Comparison of ENCODE assay signal across 9 cellular contexts in the genomic region with DNA sequence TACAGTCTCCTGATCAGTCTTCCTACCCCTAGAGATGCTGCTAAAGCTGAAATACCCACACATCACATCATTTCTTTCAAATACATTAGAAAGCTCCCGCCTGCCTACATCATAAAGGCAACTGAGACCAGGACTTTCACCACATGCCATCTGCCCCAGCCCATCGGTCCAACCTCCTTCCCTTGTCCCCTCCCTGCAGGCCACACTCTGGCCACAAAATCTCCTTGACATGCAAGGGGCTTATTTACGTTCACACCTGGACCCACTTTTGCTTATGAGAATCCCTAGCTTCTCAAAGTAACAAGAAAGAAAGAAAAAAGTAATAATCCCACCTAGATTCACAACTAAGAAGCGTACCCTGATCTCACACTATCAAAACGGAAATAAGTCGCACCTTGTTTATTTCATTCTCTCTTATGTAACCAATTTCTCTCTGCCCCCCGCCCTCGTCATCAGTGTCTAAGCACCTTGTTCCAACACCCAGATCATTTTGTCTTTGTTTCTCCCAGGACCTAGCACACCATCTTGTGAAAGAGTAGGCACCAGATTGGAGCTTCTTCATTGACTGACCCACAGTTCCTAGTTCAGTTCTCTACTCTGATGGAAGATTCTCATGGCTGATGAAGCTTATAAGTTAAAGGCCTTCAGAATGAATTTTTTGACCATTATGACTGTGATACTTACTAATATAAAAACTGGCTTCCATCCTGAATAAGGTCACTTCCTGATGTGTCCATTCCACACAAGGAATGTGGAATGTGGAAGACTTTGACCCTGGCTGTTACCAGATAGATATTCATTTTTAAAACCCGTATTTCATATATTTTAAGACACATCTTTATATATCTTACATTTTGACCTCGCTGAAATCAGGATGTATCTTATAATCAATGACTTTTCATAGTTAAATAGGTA. TPM values are rescaled to one million over a fixed set of nuclear protein-coding genes. Genes with fewer than 3 reads are reported as not detected.
A peak's percentile ranks its signal among the peaks of the same experiment; 100 is the strongest.
DNase-seq lines count a peak whose midpoint lies in the region; ATAC-seq and TF ChIP-seq lines count a peak whose summit lies in the region.
"Had no signal": no experiment of that assay in that cellular context is flagged by ENCODE, and none has a peak within 500 bp of the region (broad histone marks: within the 10 kb centered on the region; RNA-seq: fewer than 3 reads in every experiment).

No MANE protein-coding gene starts in this region.

- no TSS peak for BruUV-seq in IMR-90 (replicated peaks; lab: Mats Ljungman, UMichigan)

- peak overlapping the region; percentile 2 for H3K14ac ChIP-seq in IMR-90 (replicated peaks; ENCODE audit: low read depth, low read length)

- H4K91ac ChIP-seq in IMR-90 (ENCODE audit: insufficient read depth, low read depth, low read length), result peak overlapping the region; percentile 53

- H3K4me2 ChIP-seq in IMR-90 (ENCODE audit: low read depth, low read length), result peak overlapping the region; percentile 41

- CTCF ChIA-PET in IMR-90 (lab: Yijun Ruan, JAX), result interaction anchor here (0.8 to 1.2 kb wide), 2 partner anchors 10 to 19 kb away, joined by 3 to 4 read pairs; no protein-coding TSS in a partner anchor

- POLR2A ChIA-PET in IMR-90 (lab: Charles Lee; ENCODE audit: unreplicated experiment), result interaction anchor here (0.6 kb wide), 1 partner anchor 1869 kb away, joined by 4 read pairs; no protein-coding TSS in a partner anchor

- intact Hi-C loops in IMR-90 (cut with micrococcal nuclease), result no loop called here
- intact Hi-C loops in left lung (cut with DNase I), result no loop called here

- H3K36me3 Mint-ChIP-seq in activated naive CD8-positive, alpha-beta T cell treated with anti-CD3 and anti-CD28 coated beads, Interleukin-2, amount 50 U/mL, for 24 hours (ENCODE audit: low read depth), result peaks cover 32% of the 10 kb centered on the region

- H2BK15ac ChIP-seq in IMR-90 (ENCODE audit: low read depth, low read length), result 0 out of 3 replicates have a peak overlapping the region, but pooled peaks have one; percentile 3

- no peak overlapping the region for H3K4me3 ChIP-seq in IMR-90 (ENCODE audit: insufficient read depth, low read depth, low read length)
- no peak overlapping the region for H3K4me3 ChIP-seq in left lung

- H3K27me3 Mint-ChIP-seq in activated naive CD8-positive, alpha-beta T cell treated with anti-CD3 and anti-CD28 coated beads, Interleukin-2, amount 50 U/mL, for 24 hours, result no peaks in the 10 kb centered on the region

- H3K9me3 Mint-ChIP-seq in activated naive CD8-positive, alpha-beta T cell treated with anti-CD3 and anti-CD28 coated beads, Interleukin-2, amount 50 U/mL, for 24 hours, result no peaks in the 10 kb centered on the region

- H3K36me3 ChIP-seq in IMR-90 (ENCODE audit: control insufficient read depth, insufficient read depth, low read length) (peaks cover 13% of the 10 kb centered on the region), left lung (peaks cover 0 to 42% of the 10 kb centered on the region in 2 donors)

- H3K9ac ChIP-seq in IMR-90 (ENCODE audit: low read depth, low read length), result no peak overlapping the region

- H3K56ac ChIP-seq in IMR-90 (ENCODE audit: extremely low read depth, insufficient read depth, low read length), result peak overlapping the region; percentile 19; the same call in 1 of the 2 replicates

- H3K27ac ChIP-seq in IMR-90 (ENCODE audit: insufficient read depth, low read length), result peak overlapping the region; percentile 62
- peak overlapping the region; percentile 38 to 62 for H3K27ac ChIP-seq in left lung
- peak overlapping the region; percentile 65 for H3K27ac ChIP-seq in substantia nigra (ENCODE audit: low read depth, low read length, poor library complexity, severe bottlenecking)
- H3K27ac ChIP-seq: neutrophil had no signal

- no peak for TF ChIP-seq RAD21 in IMR-90 (IDR thresholded peaks at IDR 0.05; ENCODE audit: low read length)

- dilution Hi-C loops in IMR-90 (cut with HindIII; ENCODE audit: low sequenced_read_pairs, unreplicated experiment), result no loop called here

- H3K9me1 ChIP-seq in IMR-90 (ENCODE audit: insufficient read depth, low read length), result peaks cover 24% of the 10 kb centered on the region

- H2AK9ac ChIP-seq in IMR-90 (replicated peaks; ENCODE audit: low read depth, low read length, poor library complexity), result peak overlapping the region; percentile 58

- H3K23ac ChIP-seq in IMR-90 (ENCODE audit: low read depth, low read length), result peak overlapping the region; percentile 68; the same call in 1 of the 2 replicates

- peak; percentile 51 for DNase-seq in IMR-90
- DNase-seq in activated naive CD8-positive, alpha-beta T cell treated with anti-CD3 and anti-CD28 coated beads, Interleukin-2, amount 50 U/mL, for 24 hours, result no peak
- no peak for DNase-seq in left lung
- DNase-seq in substantia nigra (lab: John Stamatoyannopoulos, UW), result no peak
- no peak for DNase-seq in stimulated activated naive CD4-positive, alpha-beta T cell (lab: John Stamatoyannopoulos, UW)
- no peak for DNase-seq in anterior cingulate cortex (lab: John Stamatoyannopoulos, UW)
- DNase-seq: NCI-H69 had no signal

- H2BK20ac ChIP-seq in IMR-90 (ENCODE audit: low read depth, low read length), result peak overlapping the region; percentile 64

- H2BK120ac ChIP-seq in IMR-90 (ENCODE audit: low read depth, low read length), result peak overlapping the region; percentile 69

- peak overlapping the region; percentile 84 for H3K18ac ChIP-seq in IMR-90 (ENCODE audit: low read depth, low read length)

- peaks cover 48% of the 10 kb centered on the region for H3K4me1 Mint-ChIP-seq in activated naive CD8-positive, alpha-beta T cell treated with anti-CD3 and anti-CD28 coated beads, Interleukin-2, amount 50 U/mL, for 24 hours

- no peak for ATAC-seq in IMR-90 (ENCODE audit: low read depth)
- no peak for ATAC-seq in activated naive CD8-positive, alpha-beta T cell treated with anti-CD3 and anti-CD28 coated beads, Interleukin-2, amount 50 U/mL, for 24 hours
- no peak for ATAC-seq in left lung
- ATAC-seq in HG03457 (IDR thresholded peaks at IDR 0.05; ENCODE audit: unreplicated experiment), result no peak

- H4K20me1 ChIP-seq in IMR-90 (ENCODE audit: insufficient read depth, low read length), result peaks cover 30% of the 10 kb centered on the region

- H3K79me1 ChIP-seq in IMR-90 (ENCODE audit: low read depth in 1 of 2, low read length in 2 of 2), result peaks cover 20 to 62% of the 10 kb centered on the region in 2 experiments

- in situ Hi-C loops in IMR-90 (cut with MboI; ENCODE audit: low sequenced_read_pairs), result no loop called here

- H3K4me1 ChIP-seq in IMR-90 (ENCODE audit: control insufficient read depth, insufficient read depth, low read length), result peaks cover 16% of the 10 kb centered on the region
- H3K4me1 ChIP-seq in left lung, result peaks cover 20 to 61% of the 10 kb centered on the region in 2 donors

- peak overlapping the region; percentile 76 for H2AK5ac ChIP-seq in IMR-90 (ENCODE audit: low read depth, low read length)

- TF ChIP-seq POLR2A in IMR-90 (IDR thresholded peaks at IDR 0.05; ENCODE audit: low read depth, low read length), result no peak

- no peaks in the 10 kb centered on the region for H3K9me3 ChIP-seq in IMR-90 (ENCODE audit: control insufficient read depth, insufficient read depth, low read length)
- no peaks in the 10 kb centered on the region for H3K9me3 ChIP-seq in left lung
- H3K9me3 ChIP-seq: neutrophil had no signal

- TF ChIP-seq CTCF in IMR-90 (conservative IDR thresholded peaks at IDR 0.05; ENCODE audit: low read depth, low read length), result no peak
- no peak for TF ChIP-seq CTCF in left lung (IDR thresholded peaks at IDR 0.05)

- peak overlapping the region; percentile 88 for H3K27ac Mint-ChIP-seq in activated naive CD8-positive, alpha-beta T cell treated with anti-CD3 and anti-CD28 coated beads, Interleukin-2, amount 50 U/mL, for 24 hours

- H3K27me3 ChIP-seq in IMR-90 (ENCODE audit: control insufficient read depth, insufficient read depth, low read length) (no peaks in the 10 kb centered on the region), left lung (no peaks in the 10 kb centered on the region)
- H3K27me3 ChIP-seq: neutrophil had no signal

- H4K8ac ChIP-seq in IMR-90 (ENCODE audit: low read depth in 2 of 2, low read length in 2 of 2), result peak overlapping the region in 1 of 2 experiments; percentile 9; a peak in 2 of 4 replicates

- H3K4ac ChIP-seq in IMR-90 (ENCODE audit: low read depth, low read length), result peak overlapping the region; percentile 69

- 100% methylated on average over 4 of the region's 10 CpGs; no CpG with 5 or more reads in 1 of the 2 experiments for WGBS in IMR-90 (ENCODE audit: extremely low coverage in 2 of 2, insufficient read length in 1 of 2), 2 experiments

- no peak overlapping the region for H3K4me3 Mint-ChIP-seq in activated naive CD8-positive, alpha-beta T cell treated with anti-CD3 and anti-CD28 coated beads, Interleukin-2, amount 50 U/mL, for 24 hours

- no peak overlapping the region for H2AFZ ChIP-seq in IMR-90 (replicated peaks; ENCODE audit: low read length, poor library complexity)

- peak overlapping the region; percentile 63 for H2BK5ac ChIP-seq in IMR-90 (ENCODE audit: low read depth, low read length, poor library complexity, severe bottlenecking)

- peak overlapping the region; percentile 64 for H4K5ac ChIP-seq in IMR-90 (ENCODE audit: low read depth, low read length)

TF ChIP-seq in IMR-90, 13 proteins besides CTCF, POLR2A, EP300 and RAD21 (continues in another document):
- TF ChIP-seq NFE2L2 (IDR thresholded peaks at IDR 0.05; ENCODE audit: low read depth, low read length) (no peak), MXI1 (IDR thresholded peaks at IDR 0.05; ENCODE audit: borderline replicate concordance, low read depth, low read length) (no peak), SMC3 (IDR thresholded peaks at IDR 0.05; ENCODE audit: low read depth, low read length) (no peak), RCOR1 (IDR thresholded peaks at IDR 0.05; ENCODE audit: insufficient replicate concordance, low read length) (no peak)

RNA-seq across cellular contexts. Expression of gene WSB2, which starts 7.7 kb away (rescaled TPM):
- 141 and 180 TPM in 2 replicates for total RNA-seq in IMR-90 (2012; rRNA removed)
- polyA plus RNA-seq in IMR-90 (2012; rRNA removed), result 92.8 and 99.2 TPM in 2 replicates
- 61.3 and 149 TPM in 2 replicates for polyA plus RNA-seq in IMR-90 (2012; cell fraction: cytosol; rRNA removed)
- polyA plus RNA-seq in IMR-90 (2012; cell fraction: nucleus; rRNA removed; ENCODE audit: low replicate concordance), result 31.2 and 37.8 TPM in 2 replicates
- total RNA-seq in left lung, result 100 to 1,000 TPM; 107 to 129 TPM

RNA-seq across cellular contexts. Expression of gene RFC5, which starts 36.8 kb away (rescaled TPM):
- 20.1 and 20.6 TPM in 2 replicates for total RNA-seq in IMR-90 (2012; rRNA removed)
- polyA plus RNA-seq in IMR-90 (2012; rRNA removed), result 12.8 and 14.7 TPM in 2 replicates
- polyA plus RNA-seq in IMR-90 (2012; cell fraction: cytosol; rRNA removed), result 5.2 and 6.3 TPM in 2 replicates
- 17.8 and 26.5 TPM in 2 replicates for polyA plus RNA-seq in IMR-90 (2012; cell fraction: nucleus; rRNA removed; ENCODE audit: low replicate concordance)
- 10 to 100 TPM; 12.1 to 14.1 TPM for total RNA-seq in left lung

RNA-seq across cellular contexts. Expression of gene VSIG10, which starts 50.5 kb away (rescaled TPM):
- total RNA-seq in IMR-90 (2012; rRNA removed) (10.0 and 17.5 TPM in 2 replicates), left lung (10 to 100 TPM; 32.4 to 39.2 TPM)
- 5.2 and 5.9 TPM in 2 replicates for polyA plus RNA-seq in IMR-90 (2012; rRNA removed)
- 2.8 and 3.4 TPM in 2 replicates for polyA plus RNA-seq in IMR-90 (2012; cell fraction: cytosol; rRNA removed)
- polyA plus RNA-seq in IMR-90 (2012; cell fraction: nucleus; rRNA removed; ENCODE audit: low replicate concordance), result 6.0 and 12.2 TPM in 2 replicates
